Comparison of ENCODE assay signal across 12 cellular contexts in genomic region chr2:69538872-69539548, GRCh38.
DNase-seq lines count a peak whose midpoint lies in the region; ATAC-seq, FAIRE-seq and TF ChIP-seq lines count a peak whose summit lies in the region.
"Had no signal": no experiment of that assay in that cellular context is flagged by ENCODE, and none has a peak within 500 bp of the region (broad histone marks: within the 10 kb centered on the region; RNA-seq: fewer than 3 reads in every experiment).

No MANE protein-coding gene starts in this region.

- no peaks in the 10 kb centered on the region for H4K20me1 ChIP-seq in HepG2 (ENCODE audit: insufficient read depth, low read length)

- no peaks in the 10 kb centered on the region for H3K9me3 ChIP-seq in CD8-positive, alpha-beta T cell (ENCODE audit: low read length)
- no peaks in the 10 kb centered on the region for H3K9me3 ChIP-seq in HepG2 (ENCODE audit: low read length)

- H3K4me2 ChIP-seq in HepG2 (ENCODE audit: low read depth, low read length), result peak overlapping the region; percentile 78

- H3K27ac Mint-ChIP-seq in CD8-positive, alpha-beta T cell, result peak overlapping the region; percentile 83
- H3K27ac Mint-ChIP-seq in activated naive CD8-positive, alpha-beta T cell treated with anti-CD3 and anti-CD28 coated beads, Interleukin-2, amount 50 U/mL, for 24 hours, result peak overlapping the region; percentile 44
- H3K27ac Mint-ChIP-seq: endodermal cell had no signal

- peaks cover 6% of the 10 kb centered on the region for H3K9me3 Mint-ChIP-seq in CD8-positive, alpha-beta T cell
- peaks cover 6% of the 10 kb centered on the region for H3K9me3 Mint-ChIP-seq in activated naive CD8-positive, alpha-beta T cell treated with anti-CD3 and anti-CD28 coated beads, Interleukin-2, amount 50 U/mL, for 24 hours

- H3K4me3 ChIP-seq in CD8-positive, alpha-beta T cell (ENCODE audit: low read depth, low read length), result no peak overlapping the region
- H3K4me3 ChIP-seq in HepG2 (replicated peaks in 1 of 3; ENCODE audit: insufficient read depth in 1 of 3, low read depth in 2 of 3, low read length in 3 of 3), result peak overlapping the region in 1 of 3 experiments; percentile 38; a peak in 2 of 6 replicates
- H3K4me3 ChIP-seq: skin epidermis had no signal

- peaks cover 57% of the 10 kb centered on the region for H3K36me3 ChIP-seq in CD8-positive, alpha-beta T cell (ENCODE audit: insufficient read depth, low read length)
- H3K36me3 ChIP-seq in HepG2 (replicated peaks in 1 of 2; ENCODE audit: control insufficient read depth in 1 of 2, insufficient read depth in 2 of 2, low read length in 2 of 2), result peaks cover 2 to 9% of the 10 kb centered on the region in 2 experiments; a peak in 4 of 5 replicates

- no TSS peak for BruUV-seq in HepG2 (replicated peaks; lab: Mats Ljungman, UMichigan)

- no peak overlapping the region for H3K4me3 Mint-ChIP-seq in CD8-positive, alpha-beta T cell
- no peak overlapping the region for H3K4me3 Mint-ChIP-seq in activated naive CD8-positive, alpha-beta T cell treated with anti-CD3 and anti-CD28 coated beads, Interleukin-2, amount 50 U/mL, for 24 hours
- H3K4me3 Mint-ChIP-seq: endodermal cell had no signal

- no peak for DNase-seq in CD8-positive, alpha-beta T cell
- DNase-seq in HPDE6-E6E7 (ENCODE audit: extremely low spot score), result peak; percentile 21
- no peak for DNase-seq in activated naive CD8-positive, alpha-beta T cell treated with anti-CD3 and anti-CD28 coated beads, Interleukin-2, amount 50 U/mL, for 24 hours
- peak; percentile 66 for DNase-seq in HepG2 (ENCODE audit: low spot score)
- no peak for DNase-seq in activated CD4-positive, alpha-beta T cell treated with anti-CD3 and anti-CD28 coated beads, Interleukin-2, amount 50 U/mL, for 48 hours
- DNase-seq in mucosa of gallbladder (ENCODE audit: low spot score), result no peak
- no peak for DNase-seq in GF-D8 (lab: John Stamatoyannopoulos, UW)
- DNase-seq: COR-L47, endodermal cell, NCI-H1105 had no signal

- peaks cover 4% of the 10 kb centered on the region for H3K4me1 ChIP-seq in CD8-positive, alpha-beta T cell (ENCODE audit: insufficient read depth, low read length)
- peaks cover 21% of the 10 kb centered on the region for H3K4me1 ChIP-seq in HepG2 (ENCODE audit: insufficient read depth, low read length)

- H3K27me3 Mint-ChIP-seq in CD8-positive, alpha-beta T cell (ENCODE audit: low read depth), result no peaks in the 10 kb centered on the region
- H3K27me3 Mint-ChIP-seq in activated naive CD8-positive, alpha-beta T cell treated with anti-CD3 and anti-CD28 coated beads, Interleukin-2, amount 50 U/mL, for 24 hours, result no peaks in the 10 kb centered on the region

- intact Hi-C loops in CD8-positive, alpha-beta T cell (cut with DNase I, micrococcal nuclease), result no loop called here
- intact Hi-C loops in HepG2 (cut with micrococcal nuclease; ENCODE audit: unreplicated experiment), result no loop called here

- no peak for TF ChIP-seq CTCF in CD8-positive, alpha-beta T cell (IDR thresholded peaks at IDR 0.05)
- TF ChIP-seq CTCF in HepG2 (CRISPR knock-in tag; IDR thresholded peaks at IDR 0.05), result no peak

- H3K9ac ChIP-seq in HepG2 (ENCODE audit: insufficient read depth, low read depth, low read length), result peak overlapping the region; percentile 54; the same call in 1 of the 2 replicates

- H3K27ac ChIP-seq in CD8-positive, alpha-beta T cell (ENCODE audit: low read depth, low read length), result no peak overlapping the region
- H3K27ac ChIP-seq in HepG2 (ENCODE audit: extremely low read length, insufficient read depth, low read length), result peak overlapping the region; percentile 69
- H3K27ac ChIP-seq: skin epidermis had no signal

- no peaks in the 10 kb centered on the region for H3K27me3 ChIP-seq in CD8-positive, alpha-beta T cell (ENCODE audit: insufficient read depth, low read length)
- no peaks in the 10 kb centered on the region for H3K27me3 ChIP-seq in HepG2 (ENCODE audit: control insufficient read depth in 1 of 2, insufficient read depth in 2 of 2, low read length in 2 of 2)

- CTCF ChIA-PET in CD8-positive, alpha-beta T cell (lab: Charles Lee), result interaction anchor here (0.6 to 0.9 kb wide), 2 partner anchors 15 to 43 kb away, joined by 3 read pairs; no protein-coding TSS in a partner anchor
- CTCF ChIA-PET in HepG2 (lab: Yijun Ruan, JAX; ENCODE audit: low intra/inter-chr PET ratio, low total read pairs), result no interaction called here

- in situ Hi-C loops in HepG2 (cut with HindIII; ENCODE audit: extremely low pct_ligation_motif_present, low pct_unique_long_range_greater_than_20kb), result no loop called here

- H2AFZ ChIP-seq in HepG2 (ENCODE audit: low read length), result peak overlapping the region; percentile 84

- no peak for TF ChIP-seq RAD21 in HepG2 (CRISPR knock-in tag; IDR thresholded peaks at IDR 0.05)

- peaks cover 91% of the 10 kb centered on the region for H3K36me3 Mint-ChIP-seq in CD8-positive, alpha-beta T cell
- peaks cover 48% of the 10 kb centered on the region for H3K36me3 Mint-ChIP-seq in activated naive CD8-positive, alpha-beta T cell treated with anti-CD3 and anti-CD28 coated beads, Interleukin-2, amount 50 U/mL, for 24 hours (ENCODE audit: low read depth)

- 22% methylated on average over 7 of the region's 7 CpGs for WGBS in HepG2 (ENCODE audit: low lambda C conversion rate)

- no peak for ATAC-seq in CD8-positive, alpha-beta T cell
- no peak for ATAC-seq in activated naive CD8-positive, alpha-beta T cell treated with anti-CD3 and anti-CD28 coated beads, Interleukin-2, amount 50 U/mL, for 24 hours
- ATAC-seq in HepG2, result peak; percentile 94
- ATAC-seq in GM21381 (IDR thresholded peaks at IDR 0.05; ENCODE audit: unreplicated experiment), result no peak

- POLR2A ChIA-PET in CD8-positive, alpha-beta T cell (lab: Charles Lee), result no interaction called here
- POLR2A ChIA-PET in HepG2 (lab: Yijun Ruan, JAX), result interaction anchor here (1.3 kb wide), 1 partner anchor 102 kb away, joined by 6 read pairs; the partner anchor contains the start of gene NFU1

- TF ChIP-seq EP300 in HepG2 (IDR thresholded peaks at IDR 0.05; ENCODE audit: low read depth in 2 of 2, low read length in 2 of 2) (peak in 1 of 2 experiments; percentile 69; a peak in 2 of 4 replicates), HepG2 (CRISPR knock-in tag; IDR thresholded peaks at IDR 0.05; ENCODE audit: borderline replicate concordance) (peak; percentile 36; the same call in 1 of the 2 replicates)

- TF ChIP-seq POLR2A in HepG2 (IDR thresholded peaks at IDR 0.05; ENCODE audit: insufficient read depth in 1 of 2, low read depth in 2 of 2, low read length in 2 of 2), result no peak

- peak; percentile 75 for FAIRE-seq in HepG2 (lab: Jason Lieb, UNC)

- H3K79me2 ChIP-seq in HepG2 (ENCODE audit: insufficient read depth, low read length), result no peaks in the 10 kb centered on the region

- H3K4me1 Mint-ChIP-seq in CD8-positive, alpha-beta T cell (ENCODE audit: low read depth), result peaks cover 46% of the 10 kb centered on the region
- H3K4me1 Mint-ChIP-seq in activated naive CD8-positive, alpha-beta T cell treated with anti-CD3 and anti-CD28 coated beads, Interleukin-2, amount 50 U/mL, for 24 hours, result peaks cover 30% of the 10 kb centered on the region
- H3K4me1 Mint-ChIP-seq: endodermal cell had no signal

TF ChIP-seq in HepG2, 621 proteins besides CTCF, POLR2A, EP300 and RAD21 (continues in another document):
- TF ChIP-seq FOXP1 (IDR thresholded peaks at IDR 0.05) (no peak), FOXP1 (CRISPR knock-in tag; IDR thresholded peaks at IDR 0.05) (peak; percentile 26; the same call in 1 of the 2 replicates), ZNF687 (CRISPR knock-in tag; IDR thresholded peaks at IDR 0.05) (peak; percentile 18; the same call in 1 of the 2 replicates), GATA4 (IDR thresholded peaks at IDR 0.05; ENCODE audit: borderline replicate concordance, low read depth) (no peak), BCL6 (CRISPR knock-in tag; IDR thresholded peaks at IDR 0.05) (no peak), MAF1 (CRISPR knock-in tag; IDR thresholded peaks at IDR 0.05; ENCODE audit: borderline replicate concordance) (no peak), REXO4 (CRISPR knock-in tag; IDR thresholded peaks at IDR 0.05; ENCODE audit: borderline replicate concordance) (no peak), KDM2A (CRISPR knock-in tag; IDR thresholded peaks at IDR 0.05; ENCODE audit: borderline replicate concordance, low read depth) (peak; percentile 24; the same call in 1 of the 2 replicates), ZNF282 (IDR thresholded peaks at IDR 0.05; ENCODE audit: partially characterized antibody) (no peak), ETV5 (CRISPR knock-in tag; IDR thresholded peaks at IDR 0.05; ENCODE audit: borderline replicate concordance) (peak; percentile 77), SETDB1 (CRISPR knock-in tag; IDR thresholded peaks at IDR 0.05; ENCODE audit: borderline replicate concordance) (no peak), FLYWCH1 (CRISPR knock-in tag; IDR thresholded peaks at IDR 0.05) (no peak)

Comparison
In these comparisons a context has a peak if more than half of its experiments do, and no peak if none do; other contexts are left out.
1. DNase-seq: peak in HPDE6-E6E7 (single experiment) and HepG2 (single experiment); none in CD8-positive, alpha-beta T cell (0 of 7), activated naive CD8-positive, alpha-beta T cell treated with anti-CD3 and anti-CD28 coated beads, Interleukin-2, amount 50 U/mL, for 24 hours (single experiment), activated CD4-positive, alpha-beta T cell treated with anti-CD3 and anti-CD28 coated beads, Interleukin-2, amount 50 U/mL, for 48 hours (0 of 2), mucosa of gallbladder (single experiment) and GF-D8 (single experiment).